8 cellular contexts compared by ENCODE assay signal in the genomic region with DNA sequence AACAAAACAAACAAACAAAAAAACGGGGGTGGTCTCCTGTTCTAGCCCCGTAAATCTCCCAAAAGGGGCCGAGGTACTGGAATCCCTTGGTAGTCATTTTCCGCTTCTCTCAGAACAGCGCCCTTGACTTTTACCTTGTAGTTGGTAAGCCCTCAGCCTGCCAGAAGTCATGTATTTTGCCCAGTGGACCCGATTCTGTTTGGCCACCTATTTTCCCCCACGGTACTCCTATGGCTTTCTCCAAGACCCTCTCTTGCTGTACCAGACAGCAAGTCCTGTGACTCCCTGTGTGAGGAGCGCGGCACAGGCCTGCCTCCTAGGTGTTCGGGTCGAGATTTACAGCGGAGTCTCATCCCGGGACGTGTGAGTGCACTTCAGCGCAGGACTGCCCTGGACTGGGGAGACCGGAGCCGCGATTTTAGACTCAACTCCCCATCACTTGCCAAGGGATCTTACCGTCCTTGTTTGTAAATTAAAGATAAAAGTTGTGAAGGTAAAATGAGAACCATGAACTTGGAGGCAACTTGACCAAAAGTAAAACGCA. TPM values are rescaled to one million over a fixed set of nuclear protein-coding genes. Genes with fewer than 3 reads are reported as not detected.
DNase-seq lines count a peak whose midpoint lies in the region; ATAC-seq, FAIRE-seq and TF ChIP-seq lines count a peak whose summit lies in the region.

No MANE protein-coding gene starts in this region.

- TF ChIP-seq CTCF in pancreas (IDR thresholded peaks at IDR 0.05) = no peak

- peak overlapping the region; percentile 86 for H3K4me3 Mint-ChIP-seq in activated T-helper 1 cell treated with anti-CD3 and anti-CD28 coated beads, Interleukin-12 subunit alpha, Interleukin-12 subunit beta, Interleukin-2, Interleukin-4 antibody, amounts not matched to agents 30 ng/mL and 10 ng/mL and 1 ng/mL, durations not matched to agents 14 hours and 24 hours and 36 hours

- H3K4me1 ChIP-seq in pancreas = peaks cover 39 to 41% (median 41%) of the 10 kb centered on the region in 3 donors

- no peaks in the 10 kb centered on the region for H3K9me3 ChIP-seq in pancreas

- no peaks in the 10 kb centered on the region for H3K27me3 ChIP-seq in pancreas

- intact Hi-C loops in activated T-helper 1 cell treated with anti-CD3 and anti-CD28 coated beads, Interleukin-12 subunit alpha, Interleukin-12 subunit beta, Interleukin-2, Interleukin-4 antibody, amounts not matched to agents 30 ng/mL and 10 ng/mL and 1 ng/mL, durations not matched to agents 14 hours and 24 hours and 36 hours (cut with micrococcal nuclease) = loop anchor here (1.0 to 5.0 kb wide), 10 partner anchors 26 to 1594 kb away; partner anchors contain the start of genes ATP23, CDK4, CTDSP2 and DCTN2
- intact Hi-C loops in head of caudate nucleus (cut with DNase I) (no loop called here), pancreas (cut with DNase I) (no loop called here)

- peaks cover 0 to 8% (median 7%) of the 10 kb centered on the region in 3 donors for H3K36me3 ChIP-seq in pancreas

- peaks cover 32% of the 10 kb centered on the region for H3K36me3 Mint-ChIP-seq in activated T-helper 1 cell treated with anti-CD3 and anti-CD28 coated beads, Interleukin-12 subunit alpha, Interleukin-12 subunit beta, Interleukin-2, Interleukin-4 antibody, amounts not matched to agents 30 ng/mL and 10 ng/mL and 1 ng/mL, durations not matched to agents 14 hours and 24 hours and 36 hours (ENCODE audit: low read depth)

- H3K27me3 Mint-ChIP-seq in activated T-helper 1 cell treated with anti-CD3 and anti-CD28 coated beads, Interleukin-12 subunit alpha, Interleukin-12 subunit beta, Interleukin-2, Interleukin-4 antibody, amounts not matched to agents 30 ng/mL and 10 ng/mL and 1 ng/mL, durations not matched to agents 14 hours and 24 hours and 36 hours (ENCODE audit: insufficient read depth) = no peaks in the 10 kb centered on the region

- H3K4me1 Mint-ChIP-seq in activated T-helper 1 cell treated with anti-CD3 and anti-CD28 coated beads, Interleukin-12 subunit alpha, Interleukin-12 subunit beta, Interleukin-2, Interleukin-4 antibody, amounts not matched to agents 30 ng/mL and 10 ng/mL and 1 ng/mL, durations not matched to agents 14 hours and 24 hours and 36 hours (ENCODE audit: low read depth) = peaks cover 61% of the 10 kb centered on the region

- peak overlapping the region; percentile 100 for H3K27ac Mint-ChIP-seq in activated T-helper 1 cell treated with anti-CD3 and anti-CD28 coated beads, Interleukin-12 subunit alpha, Interleukin-12 subunit beta, Interleukin-2, Interleukin-4 antibody, amounts not matched to agents 30 ng/mL and 10 ng/mL and 1 ng/mL, durations not matched to agents 14 hours and 24 hours and 36 hours

- H3K4me3 ChIP-seq in pancreas = peak overlapping the region in 3 of 4 donors; percentile 61 to 70 (median 69)

- peak; percentile 44 for DNase-seq in COLO668 (lab: John Stamatoyannopoulos, UW; ENCODE audit: unreplicated experiment)
- peak; percentile 39 for DNase-seq in NCI-H1694 treated with DMSO at 0.1 percent for 48 hours (lab: John Stamatoyannopoulos, UW)
- DNase-seq in activated T-helper 1 cell treated with anti-CD3 and anti-CD28 coated beads, Interleukin-12 subunit alpha, Interleukin-12 subunit beta, Interleukin-2, Interleukin-4 antibody, amounts not matched to agents 30 ng/mL and 10 ng/mL and 1 ng/mL, durations not matched to agents 14 hours and 24 hours and 36 hours (ENCODE audit: low spot score) = no peak
- DNase-seq in head of caudate nucleus = peak in 34 of 42 donors; percentile 14 to 73 (median 48)
- peak in 5 of 6 donors; percentile 51 to 79 (median 58) for DNase-seq in pancreas
- DNase-seq in central memory CD4-positive, alpha-beta T cell = no peak

- WGBS in pancreas, 2 donors = 24 to 29% methylated on average over 20 of the region's 20 CpGs

- peak overlapping the region; percentile 92 to 98 (median 94) for H3K27ac ChIP-seq in pancreas

- ATAC-seq in pancreas (peak in 1 of 4 donors; percentile 3), GM19351 (IDR thresholded peaks at IDR 0.05; ENCODE audit: unreplicated experiment) (no peak), HG02759 (IDR thresholded peaks at IDR 0.05; ENCODE audit: unreplicated experiment) (no peak)

- FAIRE-seq in pancreas (lab: Jason Lieb, UNC) = no peak

- H3K9me3 Mint-ChIP-seq in activated T-helper 1 cell treated with anti-CD3 and anti-CD28 coated beads, Interleukin-12 subunit alpha, Interleukin-12 subunit beta, Interleukin-2, Interleukin-4 antibody, amounts not matched to agents 30 ng/mL and 10 ng/mL and 1 ng/mL, durations not matched to agents 14 hours and 24 hours and 36 hours = no peaks in the 10 kb centered on the region

RNA-seq across cellular contexts. Expression of gene MBD6, which starts 1.1 kb away (rescaled TPM):
- 63.3 and 66.8 TPM in 2 replicates for total RNA-seq in activated T-helper 1 cell treated with anti-CD3 and anti-CD28 coated beads, Interleukin-12 subunit alpha, Interleukin-12 subunit beta, Interleukin-2, Interleukin-4 antibody, amounts not matched to agents 30 ng/mL and 10 ng/mL and 1 ng/mL, durations not matched to agents 14 hours and 24 hours and 36 hours
- total RNA-seq in pancreas = 10 to 100 TPM; 37.4 to 66.1 (median 46.1) TPM
- 10 to 100 TPM; 62.9 to 87.1 TPM for polyA plus RNA-seq in pancreas

RNA-seq across cellular contexts. Expression of gene DDIT3, which starts 1.2 kb away (rescaled TPM):
- 17.8 and 18.1 TPM in 2 replicates for total RNA-seq in activated T-helper 1 cell treated with anti-CD3 and anti-CD28 coated beads, Interleukin-12 subunit alpha, Interleukin-12 subunit beta, Interleukin-2, Interleukin-4 antibody, amounts not matched to agents 30 ng/mL and 10 ng/mL and 1 ng/mL, durations not matched to agents 14 hours and 24 hours and 36 hours
- total RNA-seq in pancreas = 10 to 100 TPM in 2 of 6 donors, 1 to 10 TPM in 4; 8.5 to 45.9 (median 9.0) TPM
- 10 to 100 TPM; 27.5 to 52.7 TPM for polyA plus RNA-seq in pancreas

RNA-seq across cellular contexts. Expression of gene DCTN2, which starts 25.4 kb away (rescaled TPM):
- 78.6 and 83.5 TPM in 2 replicates for total RNA-seq in activated T-helper 1 cell treated with anti-CD3 and anti-CD28 coated beads, Interleukin-12 subunit alpha, Interleukin-12 subunit beta, Interleukin-2, Interleukin-4 antibody, amounts not matched to agents 30 ng/mL and 10 ng/mL and 1 ng/mL, durations not matched to agents 14 hours and 24 hours and 36 hours
- total RNA-seq in pancreas = 10 to 100 TPM; 54.9 to 66.2 (median 63.5) TPM
- 100 to 1,000 TPM in 1 of 2 donors, 10 to 100 TPM in 1; 73.7 to 117 TPM for polyA plus RNA-seq in pancreas

RNA-seq across cellular contexts. Expression of gene KIF5A, which starts 28.3 kb away (rescaled TPM):
- 2.4 TPM in 2 replicates for total RNA-seq in activated T-helper 1 cell treated with anti-CD3 and anti-CD28 coated beads, Interleukin-12 subunit alpha, Interleukin-12 subunit beta, Interleukin-2, Interleukin-4 antibody, amounts not matched to agents 30 ng/mL and 10 ng/mL and 1 ng/mL, durations not matched to agents 14 hours and 24 hours and 36 hours
- total RNA-seq in pancreas = under 1 TPM; 0.25 to 0.95 (median 0.47) TPM
- 1 to 10 TPM in 1 of 2 donors, under 1 TPM in 1; 0.76 to 2.9 TPM for polyA plus RNA-seq in pancreas

RNA-seq across cellular contexts. Expression of gene MARS1, which starts 33.7 kb away (rescaled TPM):
- total RNA-seq in activated T-helper 1 cell treated with anti-CD3 and anti-CD28 coated beads, Interleukin-12 subunit alpha, Interleukin-12 subunit beta, Interleukin-2, Interleukin-4 antibody, amounts not matched to agents 30 ng/mL and 10 ng/mL and 1 ng/mL, durations not matched to agents 14 hours and 24 hours and 36 hours = 283 and 318 TPM in 2 replicates
- 100 to 1,000 TPM in 1 of 6 donors, 10 to 100 TPM in 5; 33.4 to 210 (median 80.7) TPM for total RNA-seq in pancreas
- 10 to 100 TPM; 87.5 to 90.6 TPM for polyA plus RNA-seq in pancreas

Comparison
In these comparisons a context has a peak if more than half of its experiments do, and no peak if none do; other contexts are left out.
1. DNase-seq: peak in COLO668 (single experiment), NCI-H1694 treated with DMSO at 0.1 percent for 48 hours (single experiment), head of caudate nucleus (34 of 42) and pancreas (5 of 6); none in activated T-helper 1 cell treated with anti-CD3 and anti-CD28 coated beads, Interleukin-12 subunit alpha, Interleukin-12 subunit beta, Interleukin-2, Interleukin-4 antibody, amounts not matched to agents 30 ng/mL and 10 ng/mL and 1 ng/mL, durations not matched to agents 14 hours and 24 hours and 36 hours (single experiment) and central memory CD4-positive, alpha-beta T cell (single experiment).